In genomic region chr19:15195987-15196682, GRCh38 we compare ENCODE assay signal across 8 cellular contexts. TPM values are rescaled to one million over a fixed set of nuclear protein-coding genes. Genes with fewer than 3 reads are reported as not detected.
DNase-seq lines count a peak whose midpoint lies in the region; ATAC-seq and TF ChIP-seq lines count a peak whose summit lies in the region.

No MANE protein-coding gene starts in this region.

- peak overlapping the region; percentile 35 for H3K4me3 Mint-ChIP-seq in activated naive CD4-positive, alpha-beta T cell treated with anti-CD3 and anti-CD28 coated beads, Interleukin-2, amount 50 U/mL, for 24 hours

- no peak for TF ChIP-seq POLR2A in Peyer's patch (IDR thresholded peaks at IDR 0.05)
- TF ChIP-seq POLR2A in tibial nerve (IDR thresholded peaks at IDR 0.05) = no peak

- TF ChIP-seq CTCF in Peyer's patch (IDR thresholded peaks at IDR 0.05) = no peak
- TF ChIP-seq CTCF in tibial nerve (IDR thresholded peaks at IDR 0.05) = no peak

- H3K27ac Mint-ChIP-seq in activated naive CD4-positive, alpha-beta T cell treated with anti-CD3 and anti-CD28 coated beads, Interleukin-2, amount 50 U/mL, for 24 hours = no peak overlapping the region
- H3K27ac Mint-ChIP-seq in activated naive CD4-positive, alpha-beta T cell treated with anti-CD3 and anti-CD28 coated beads, Interleukin-2, amount 50 U/mL, for 72 hours = no peak overlapping the region

- H3K27ac ChIP-seq in Peyer's patch = peak overlapping the region in 2 of 4 donors; percentile 4 to 19
- peak overlapping the region in 3 of 4 donors; percentile 36 to 79 (median 46) for H3K27ac ChIP-seq in tibial nerve

- H3K36me3 ChIP-seq in Peyer's patch = no peaks in the 10 kb centered on the region
- H3K36me3 ChIP-seq in tibial nerve = peaks cover 0 to 10% (median 0%) of the 10 kb centered on the region in 3 donors

- H3K36me3 Mint-ChIP-seq in activated naive CD4-positive, alpha-beta T cell treated with anti-CD3 and anti-CD28 coated beads, Interleukin-2, amount 50 U/mL, for 24 hours = no peaks in the 10 kb centered on the region
- H3K36me3 Mint-ChIP-seq in activated naive CD4-positive, alpha-beta T cell treated with anti-CD3 and anti-CD28 coated beads, Interleukin-2, amount 50 U/mL, for 72 hours = peaks cover 7 to 10% of the 10 kb centered on the region in 2 donors

- in situ Hi-C loops in KBM-7 (cut with MboI; ENCODE audit: low pct_unique_long_range_greater_than_20kb, low sequenced_read_pairs) = no loop called here

- no peaks in the 10 kb centered on the region for H3K9me3 Mint-ChIP-seq in activated naive CD4-positive, alpha-beta T cell treated with anti-CD3 and anti-CD28 coated beads, Interleukin-2, amount 50 U/mL, for 24 hours
- H3K9me3 Mint-ChIP-seq in activated naive CD4-positive, alpha-beta T cell treated with anti-CD3 and anti-CD28 coated beads, Interleukin-2, amount 50 U/mL, for 72 hours = no peaks in the 10 kb centered on the region

- H3K4me1 Mint-ChIP-seq in activated naive CD4-positive, alpha-beta T cell treated with anti-CD3 and anti-CD28 coated beads, Interleukin-2, amount 50 U/mL, for 24 hours = peaks cover 23% of the 10 kb centered on the region

- peaks cover 0 to 31% (median 6%) of the 10 kb centered on the region in 4 donors for H3K4me1 ChIP-seq in Peyer's patch
- peaks cover 0 to 55% (median 16%) of the 10 kb centered on the region in 4 donors for H3K4me1 ChIP-seq in tibial nerve

- H3K27me3 ChIP-seq in Peyer's patch = peaks cover 0 to 8% of the 10 kb centered on the region in 2 donors
- H3K27me3 ChIP-seq in tibial nerve = peaks cover 0 to 42% of the 10 kb centered on the region in 2 donors

- WGBS in tibial nerve, 2 donors = 27 to 37% methylated on average over 29 to 32 of the region's 34 CpGs

- no peak for TF ChIP-seq EP300 in tibial nerve (IDR thresholded peaks at IDR 0.05)

- H3K27me3 Mint-ChIP-seq in activated naive CD4-positive, alpha-beta T cell treated with anti-CD3 and anti-CD28 coated beads, Interleukin-2, amount 50 U/mL, for 24 hours = peaks cover 36% of the 10 kb centered on the region

- H3K4me3 ChIP-seq in Peyer's patch (peak overlapping the region in 2 of 4 donors; percentile 46 to 61), tibial nerve (peak overlapping the region in 2 of 4 donors; percentile 35 to 51)

- H3K9me3 ChIP-seq in Peyer's patch = no peaks in the 10 kb centered on the region
- H3K9me3 ChIP-seq in tibial nerve = no peaks in the 10 kb centered on the region

- no peak for ATAC-seq in activated naive CD4-positive, alpha-beta T cell treated with anti-CD3 and anti-CD28 coated beads, Interleukin-2, amount 50 U/mL, for 72 hours
- ATAC-seq in HG02981 (IDR thresholded peaks at IDR 0.05; ENCODE audit: unreplicated experiment) = no peak

- DNase-seq in activated naive CD4-positive, alpha-beta T cell treated with anti-CD3 and anti-CD28 coated beads, Interleukin-2, amount 50 U/mL, for 72 hours (ENCODE audit: low spot score in 2 of 2) = no peak
- DNase-seq in Peyer's patch = peak in 2 of 3 donors; percentile 83 to 89
- DNase-seq in iPS-NIHi7 (ENCODE audit: extremely low spot score) = peak; percentile 89
- no peak for DNase-seq in tibial nerve (ENCODE audit: low spot score in 2 of 2)
- DNase-seq in KBM-7 = no peak
- no peak for DNase-seq in retina

RNA-seq across cellular contexts. Expression of gene NOTCH3, which starts 4.7 kb away (rescaled TPM):
- total RNA-seq in activated naive CD4-positive, alpha-beta T cell treated with anti-CD3 and anti-CD28 coated beads, Interleukin-2, amount 50 U/mL, for 72 hours = under 1 TPM in 1 of 2 donors, not detected in 1; 0.07 TPM
- total RNA-seq in Peyer's patch (10 to 100 TPM in 2 of 4 donors, 1 to 10 TPM in 2; 2.6 to 16.5 (median 8.9) TPM), tibial nerve (10 to 100 TPM; 34.3 to 86.1 (median 53.2) TPM)

RNA-seq across cellular contexts. Expression of gene EPHX3, which starts 36.1 kb away (rescaled TPM):
- total RNA-seq in activated naive CD4-positive, alpha-beta T cell treated with anti-CD3 and anti-CD28 coated beads, Interleukin-2, amount 50 U/mL, for 72 hours = under 1 TPM in 1 of 2 donors, not detected in 1; 0.27 TPM
- total RNA-seq in Peyer's patch = not detected
- total RNA-seq in tibial nerve = under 1 TPM in 1 of 4 donors, not detected in 3; 0.20 TPM

Comparison
In these comparisons a context has a peak if more than half of its experiments do, and no peak if none do; other contexts are left out.
1. DNase-seq: peak in Peyer's patch (2 of 3) and iPS-NIHi7 (single experiment); none in activated naive CD4-positive, alpha-beta T cell treated with anti-CD3 and anti-CD28 coated beads, Interleukin-2, amount 50 U/mL, for 72 hours (0 of 2), tibial nerve (0 of 2), KBM-7 (single experiment) and retina (single experiment).